7 cellular contexts compared by ENCODE assay signal in the genomic region with DNA sequence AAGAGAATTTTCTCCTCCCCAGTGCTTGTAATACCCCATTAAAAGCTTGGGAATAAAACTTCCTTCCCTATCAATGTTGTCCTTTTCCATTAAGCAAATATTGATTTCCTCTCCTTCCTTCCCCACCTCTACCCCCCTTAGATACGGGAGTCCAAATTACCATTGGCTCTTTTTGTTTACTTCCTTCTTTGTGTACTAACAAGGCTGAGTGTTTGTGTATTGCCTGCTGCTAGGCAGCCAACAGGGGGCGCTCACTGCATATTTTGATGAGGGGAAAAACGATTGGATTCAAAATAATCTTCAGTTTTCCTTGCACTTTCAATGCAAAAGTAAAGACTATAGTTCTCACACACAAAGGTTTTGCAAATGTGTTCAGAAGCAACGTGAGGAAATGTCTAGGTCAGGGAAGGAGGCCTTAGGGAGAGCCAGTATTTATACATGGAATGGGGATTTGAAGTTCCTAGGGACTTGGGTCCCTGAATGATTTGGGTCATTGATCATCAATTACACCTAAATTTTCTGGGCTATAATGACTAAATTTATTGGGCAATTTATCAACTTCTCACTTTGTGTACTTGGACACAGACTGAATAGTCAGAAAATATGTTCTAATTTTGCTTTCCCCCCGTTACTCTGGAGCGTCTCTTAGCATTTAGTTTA. TPM values are rescaled to one million over a fixed set of nuclear protein-coding genes. Genes with fewer than 3 reads are reported as not detected.
DNase-seq lines count a peak whose midpoint lies in the region; ATAC-seq, FAIRE-seq and TF ChIP-seq lines count a peak whose summit lies in the region.

No MANE protein-coding gene starts in this region.

- H3K4me1 ChIP-seq in body of pancreas (peaks cover 10% of the 10 kb centered on the region), kidney (ENCODE audit: control insufficient read depth in 1 of 2, insufficient read depth in 1 of 2, low read depth in 1 of 2, low read length in 2 of 2) (peaks cover 0 to 6% of the 10 kb centered on the region in 2 donors)

- H3K27me3 ChIP-seq in GM06990 (replicated peaks; ENCODE audit: control insufficient read depth, insufficient read depth, low read length) = no peaks in the 10 kb centered on the region
- H3K27me3 ChIP-seq in body of pancreas = no peaks in the 10 kb centered on the region

- 32 to 35% methylated on average over 6 of the region's 6 CpGs for WGBS in body of pancreas, 2 donors

- H3K4me3 ChIP-seq in GM06990 (replicated peaks; ENCODE audit: low read depth, low read length) (no peak overlapping the region), body of pancreas (no peak overlapping the region), kidney (ENCODE audit: low read length in 2 of 2) (no peak overlapping the region)

- FAIRE-seq in H54 (lab: Jason Lieb, UNC) (peak; percentile 53), kidney (lab: Jason Lieb, UNC) (no peak)

- H3K9ac ChIP-seq in kidney (ENCODE audit: low read length in 2 of 2) = no peak overlapping the region

- ATAC-seq in body of pancreas = no peak

- intact Hi-C loops in body of pancreas (cut with DNase I) = no loop called here
- intact Hi-C loops in kidney (cut with DNase I) = no loop called here

- H3K36me3 ChIP-seq in GM06990 (ENCODE audit: control insufficient read depth, insufficient read depth, low read length) (no peaks in the 10 kb centered on the region), body of pancreas (replicated peaks in 1 of 2; ENCODE audit: insufficient read depth in 1 of 2, low read depth in 2 of 2) (no peaks in the 10 kb centered on the region), kidney (ENCODE audit: control insufficient read depth in 1 of 2, insufficient read depth in 2 of 2, low read length in 2 of 2) (no peaks in the 10 kb centered on the region)

- TF ChIP-seq CTCF in GM06990 (IDR thresholded peaks at IDR 0.05; ENCODE audit: insufficient read depth, low read length, poor library complexity, severe bottlenecking) = peak; percentile 95
- peak; percentile 69 to 92 (median 77) for TF ChIP-seq CTCF in body of pancreas (IDR thresholded peaks at IDR 0.05)
- peak; percentile 79 for TF ChIP-seq CTCF in kidney (IDR thresholded peaks at IDR 0.05; ENCODE audit: borderline replicate concordance, extremely low read depth, insufficient read depth)

- TF ChIP-seq POLR2A in H54 (IDR thresholded peaks at IDR 0.05; ENCODE audit: low read depth, low read length) (no peak), body of pancreas (IDR thresholded peaks at IDR 0.05) (no peak)

- H3K27ac ChIP-seq in body of pancreas (no peak overlapping the region), kidney (ENCODE audit: low read depth in 2 of 2, low read length in 2 of 2) (no peak overlapping the region)

- no peaks in the 10 kb centered on the region for H3K9me3 ChIP-seq in body of pancreas
- H3K9me3 ChIP-seq in kidney (ENCODE audit: control insufficient read depth in 1 of 2, low read length in 2 of 2) = no peaks in the 10 kb centered on the region

- peak; percentile 8 for DNase-seq in GM06990 (ENCODE audit: extremely low read depth, insufficient read length)
- peak; percentile 28 for DNase-seq in H54 (ENCODE audit: insufficient read length, low spot score)
- DNase-seq in MV-4-11 (lab: John Stamatoyannopoulos, UW) = peak; percentile 26
- DNase-seq in SKM-1 treated with dmso at 0.1 percent for 144 hours (lab: John Stamatoyannopoulos, UW; ENCODE audit: unreplicated experiment) = peak; percentile 15
- peak; percentile 58 to 74 (median 68) for DNase-seq in body of pancreas
- peak; percentile 72 for DNase-seq in kidney
- DNase-seq in stimulated activated CD4-positive, alpha-beta T cell treated with anti-CD3 and anti-CD28 coated beads, Interleukin-4, amount 100 ng/mL, for 1 hour = peak; percentile 48

RNA-seq across cellular contexts. Expression of gene VPS41, which starts 23.6 kb away (rescaled TPM):
- 10 to 100 TPM; 18.1 to 53.2 TPM for total RNA-seq in body of pancreas
- 94.0 TPM for total RNA-seq in kidney
- polyA plus RNA-seq in kidney (ENCODE audit: insufficient read depth, low read depth, low replicate concordance) = 21.8 TPM

RNA-seq across cellular contexts. Expression of gene POU6F2, which starts 45.1 kb away (rescaled TPM):
- total RNA-seq in body of pancreas (1 to 10 TPM; 5.2 to 6.3 TPM), kidney (0.47 TPM)
- not detected for polyA plus RNA-seq in kidney (ENCODE audit: insufficient read depth, low read depth, low replicate concordance)

Comparison
In these comparisons a context has a peak if more than half of its experiments do, and no peak if none do; other contexts are left out.
1. DNase-seq: peak in every context shown above with its lines; median percentile 72 in kidney; 68 in body of pancreas; 48 in stimulated activated CD4-positive, alpha-beta T cell treated with anti-CD3 and anti-CD28 coated beads, Interleukin-4, amount 100 ng/mL, for 1 hour; 28 in H54; 26 in MV-4-11; 15 in SKM-1 treated with dmso at 0.1 percent for 144 hours; 8 in GM06990.